1 cellular context compared by ENCODE assay signal in genomic region chr15:27238209-27238608, GRCh38.
TF ChIP-seq lines count a peak whose summit lies in the region.

No MANE protein-coding gene starts in this region.

TF ChIP-seq in H1, 55 proteins besides CTCF, POLR2A, EP300 and RAD21 (continued from another document):
- TF ChIP-seq CHD7 (IDR thresholded peaks at IDR 0.05; ENCODE audit: insufficient replicate concordance, low read length) (no peak), KDM5A (IDR thresholded peaks at IDR 0.05; ENCODE audit: low read length) (no peak), JUND (IDR thresholded peaks at IDR 0.05; ENCODE audit: low read length) (no peak), HDAC6 (IDR thresholded peaks at IDR 0.05; ENCODE audit: low read depth, low read length) (no peak), CTBP2 (IDR thresholded peaks at IDR 0.05; ENCODE audit: borderline replicate concordance, insufficient read depth, insufficient read length, low read length) (no peak), PHF8 (conservative IDR thresholded peaks at IDR 0.05; ENCODE audit: low read depth, low read length) (no peak), EZH2 (IDR thresholded peaks at IDR 0.05; ENCODE audit: low read depth, low read length, severe bottlenecking) (no peak)
- TF ChIP-seq, protein P1, sequence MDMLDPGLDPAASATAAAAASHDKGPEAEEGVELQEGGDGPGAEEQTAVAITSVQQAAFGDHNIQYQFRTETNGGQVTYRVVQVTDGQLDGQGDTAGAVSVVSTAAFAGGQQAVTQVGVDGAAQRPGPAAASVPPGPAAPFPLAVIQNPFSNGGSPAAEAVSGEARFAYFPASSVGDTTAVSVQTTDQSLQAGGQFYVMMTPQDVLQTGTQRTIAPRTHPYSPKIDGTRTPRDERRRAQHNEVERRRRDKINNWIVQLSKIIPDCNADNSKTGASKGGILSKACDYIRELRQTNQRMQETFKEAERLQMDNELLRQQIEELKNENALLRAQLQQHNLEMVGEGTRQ (IDR thresholded peaks at IDR 0.05; ENCODE audit: low read length) = no peak
